25 cellular contexts compared by ENCODE assay signal in the genomic region with DNA sequence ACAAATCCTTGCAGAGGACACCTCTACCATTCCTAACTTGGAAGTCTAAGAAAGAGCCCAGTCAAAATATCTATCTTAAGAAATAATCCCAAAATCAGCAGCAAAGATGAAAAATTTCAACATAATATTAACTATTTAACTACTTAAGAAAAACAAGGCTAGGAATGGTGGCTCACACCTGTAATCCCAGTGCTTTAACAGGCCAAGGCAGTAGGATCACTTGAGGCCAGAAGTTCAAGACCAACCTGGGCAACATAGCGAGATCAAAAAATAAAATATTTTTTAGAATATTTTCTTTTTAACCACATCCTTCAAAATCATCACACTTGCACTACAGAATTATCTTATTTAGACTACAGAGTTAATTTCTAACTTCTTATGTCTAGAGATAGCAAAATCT. TPM values are rescaled to one million over a fixed set of nuclear protein-coding genes. Genes with fewer than 3 reads are reported as not detected.
DNase-seq lines count a peak whose midpoint lies in the region; FAIRE-seq and TF ChIP-seq lines count a peak whose summit lies in the region.
"Had no signal": no experiment of that assay in that cellular context is flagged by ENCODE, and none has a peak within 500 bp of the region (broad histone marks: within the 10 kb centered on the region; RNA-seq: fewer than 3 reads in every experiment).

No MANE protein-coding gene starts in this region.

- in situ Hi-C loops in astrocyte of the cerebellum (cut with HindIII; ENCODE audit: low sequenced_read_pairs), result loop anchor here (25.0 kb wide), 2 partner anchors 115 to 315 kb away; partner anchors contain the start of gene RWDD3

- CTCF ChIA-PET in Caco-2 (lab: Charles Lee), result no interaction called here

- no peak overlapping the region for H3K4me3 Mint-ChIP-seq in Caco-2 (ENCODE audit: unreplicated experiment)
- H3K4me3 Mint-ChIP-seq: CD8-positive, alpha-beta T cell; central memory CD8-positive, alpha-beta T cell; T-helper 17 cell had no signal

- H3K9me3 ChIP-seq in Loucy (ENCODE audit: insufficient read depth, low read depth, low read length) (no peaks in the 10 kb centered on the region), muscle layer of duodenum (ENCODE audit: control insufficient read depth in 1 of 2, low read length in 2 of 2) (no peaks in the 10 kb centered on the region), subcutaneous abdominal adipose tissue (ENCODE audit: control insufficient read depth in 5 of 5, low read length in 5 of 5) (no peaks in the 10 kb centered on the region), Caco-2 (no peaks in the 10 kb centered on the region), kidney (ENCODE audit: control insufficient read depth in 1 of 2, low read length in 2 of 2) (no peaks in the 10 kb centered on the region)
- H3K9me3 ChIP-seq: SJCRH30 had no signal

- TF ChIP-seq CTCF in Loucy (conservative IDR thresholded peaks at IDR 0.05; ENCODE audit: low read length) (no peak), astrocyte of the cerebellum (IDR thresholded peaks at IDR 0.05; ENCODE audit: low read depth, low read length, missing control alignments) (no peak), Caco-2 (IDR thresholded peaks at IDR 0.05; ENCODE audit: insufficient read depth in 1 of 2, low read depth in 1 of 2, low read length in 1 of 2, severe bottlenecking in 1 of 2, unreplicated experiment in 1 of 2) (no peak), kidney (IDR thresholded peaks at IDR 0.05; ENCODE audit: borderline replicate concordance, extremely low read depth, insufficient read depth) (no peak)

- no peak overlapping the region for H2AFZ ChIP-seq in Loucy (ENCODE audit: low read length)

- H3K4me3 ChIP-seq in Loucy (ENCODE audit: low read length, poor library complexity, severe bottlenecking) (no peak overlapping the region), astrocyte of the cerebellum (ENCODE audit: low read depth, low read length) (peak overlapping the region; percentile 11), muscle layer of duodenum (ENCODE audit: low read depth in 1 of 2, low read length in 2 of 2) (peak overlapping the region in 1 of 2 donors; percentile 53), subcutaneous abdominal adipose tissue (ENCODE audit: low read depth in 1 of 5, low read length in 5 of 5) (no peak overlapping the region), Caco-2 (ENCODE audit: low read depth, low read length) (no peak overlapping the region), kidney (ENCODE audit: low read length in 2 of 2) (peak overlapping the region in 1 of 2 donors; percentile 28)
- H3K4me3 ChIP-seq: SJCRH30 had no signal

- BruUV-seq in Caco-2 (replicated peaks; lab: Mats Ljungman, UMichigan), result no TSS peak

- H3K27me3 ChIP-seq in Loucy (ENCODE audit: insufficient read depth, low read length, poor library complexity, severe bottlenecking), result no peaks in the 10 kb centered on the region
- peaks cover 5% of the 10 kb centered on the region for H3K27me3 ChIP-seq in muscle layer of duodenum (ENCODE audit: low read depth, low read length)
- H3K27me3 ChIP-seq in subcutaneous abdominal adipose tissue (ENCODE audit: control insufficient read depth in 5 of 5, insufficient read depth in 4 of 5, low read length in 5 of 5), result no peaks in the 10 kb centered on the region
- H3K27me3 ChIP-seq in Caco-2 (replicated peaks; ENCODE audit: control insufficient read depth, insufficient read depth, low read length), result no peaks in the 10 kb centered on the region
- H3K27me3 ChIP-seq: SJCRH30 had no signal

- H3K9ac ChIP-seq in Loucy (ENCODE audit: low read depth, low read length, poor library complexity, severe bottlenecking) (no peak overlapping the region), subcutaneous abdominal adipose tissue (ENCODE audit: low read length in 5 of 5) (peak overlapping the region in 1 of 5 donors; percentile 75), kidney (ENCODE audit: low read length in 2 of 2) (no peak overlapping the region)

- H3K4me2 ChIP-seq in Loucy (ENCODE audit: low read depth, low read length, poor library complexity, severe bottlenecking), result peak overlapping the region; percentile 34

- peaks cover 16% of the 10 kb centered on the region for H3K4me1 Mint-ChIP-seq in Caco-2 (ENCODE audit: low read depth, unreplicated experiment)

- intact Hi-C loops in Caco-2 (cut with micrococcal nuclease; ENCODE audit: unreplicated experiment), result no loop called here
- intact Hi-C loops in kidney (cut with DNase I), result loop anchor here (10.0 kb wide), 1 partner anchor 57 kb away; no protein-coding TSS in a partner anchor

- no peak for DNase-seq in astrocyte of the cerebellum (ENCODE audit: low read depth)
- no peak for DNase-seq in HT-29 (ENCODE audit: low spot score)
- DNase-seq in Caco-2, result no peak
- no peak for DNase-seq in kidney
- no peak for DNase-seq in CD1c-positive myeloid dendritic cell (ENCODE audit: extremely low spot score)
- DNase-seq: activated CD4-positive, alpha-beta T cell treated with anti-CD3 and anti-CD28 coated beads, Interleukin-2, amount 50 U/mL, for 4 hours; activated gamma-delta T cell; CD8-positive, alpha-beta T cell; DMS53; erythroblast; GF-D8; GOT3; KBM-7; left cardiac atrium; midbrain; SJCRH30; stimulated activated CD4-positive, alpha-beta T cell treated with anti-CD3 and anti-CD28 coated beads, Interleukin-15, amount 100 ng/mL, for 24 hours; substantia nigra; T-helper 17 cell; WERI-Rb-1 had no signal

- H3K79me2 ChIP-seq in Loucy (ENCODE audit: insufficient read depth, low read length), result peaks cover 88% of the 10 kb centered on the region

- H3K4me1 ChIP-seq in Loucy (ENCODE audit: insufficient read depth, low read length, poor library complexity, severe bottlenecking) (peaks cover 55% of the 10 kb centered on the region), muscle layer of duodenum (ENCODE audit: control insufficient read depth in 1 of 2, insufficient read depth in 2 of 2, low read length in 2 of 2) (peaks cover 4 to 51% of the 10 kb centered on the region in 2 donors), subcutaneous abdominal adipose tissue (ENCODE audit: control insufficient read depth in 5 of 5, insufficient read depth in 5 of 5, low read length in 5 of 5) (peaks cover 5 to 67% (median 55%) of the 10 kb centered on the region in 5 donors), Caco-2 (peaks cover 17% of the 10 kb centered on the region), kidney (ENCODE audit: control insufficient read depth in 1 of 2, insufficient read depth in 1 of 2, low read depth in 1 of 2, low read length in 2 of 2) (peaks cover 24 to 29% of the 10 kb centered on the region in 2 donors)

- H3K36me3 Mint-ChIP-seq in Caco-2 (ENCODE audit: insufficient read depth, unreplicated experiment), result peaks cover 68% of the 10 kb centered on the region

- no peaks in the 10 kb centered on the region for H3F3A ChIP-seq in Loucy (ENCODE audit: low read depth)

- H3K9me3 Mint-ChIP-seq in Caco-2 (ENCODE audit: unreplicated experiment), result no peaks in the 10 kb centered on the region
- H3K9me3 Mint-ChIP-seq: CD8-positive, alpha-beta T cell; central memory CD8-positive, alpha-beta T cell had no signal

- H4K20me1 ChIP-seq in Loucy (ENCODE audit: insufficient read depth, low read length, poor library complexity, severe bottlenecking), result peaks cover 25% of the 10 kb centered on the region

- no peak for FAIRE-seq in kidney (lab: Jason Lieb, UNC)
- FAIRE-seq: GM19239 had no signal

- H3K36me3 ChIP-seq in Loucy (ENCODE audit: insufficient read depth, low read length) (no peaks in the 10 kb centered on the region), muscle layer of duodenum (ENCODE audit: control insufficient read depth in 1 of 2, insufficient read depth in 2 of 2, low read length in 2 of 2) (peaks cover 0 to 11% of the 10 kb centered on the region in 2 donors), subcutaneous abdominal adipose tissue (ENCODE audit: control insufficient read depth in 5 of 5, insufficient read depth in 5 of 5, low read length in 5 of 5) (no peaks in the 10 kb centered on the region), Caco-2 (ENCODE audit: control insufficient read depth, insufficient read depth, low read length) (no peaks in the 10 kb centered on the region), kidney (ENCODE audit: control insufficient read depth in 1 of 2, insufficient read depth in 2 of 2, low read length in 2 of 2) (peaks cover 3 to 5% of the 10 kb centered on the region in 2 donors)
- H3K36me3 ChIP-seq: WERI-Rb-1 had no signal

- H3K27ac ChIP-seq in muscle layer of duodenum (ENCODE audit: low read length), result peak overlapping the region; percentile 99
- peak overlapping the region; percentile 93 for H3K27ac ChIP-seq in subcutaneous abdominal adipose tissue (ENCODE audit: low read depth, low read length)
- H3K27ac ChIP-seq in kidney (ENCODE audit: low read depth in 2 of 2, low read length in 2 of 2), result peak overlapping the region in 1 of 2 donors; percentile 60
- H3K27ac ChIP-seq: SJCRH30, WERI-Rb-1 had no signal

- H3K9me2 ChIP-seq in Loucy (replicated peaks; ENCODE audit: low read depth, low read length), result no peaks in the 10 kb centered on the region

- H3K27ac Mint-ChIP-seq in Caco-2 (ENCODE audit: unreplicated experiment), result no peak overlapping the region
- H3K27ac Mint-ChIP-seq: CD8-positive, alpha-beta T cell; T-helper 17 cell had no signal

- H3K27me3 Mint-ChIP-seq in Caco-2 (ENCODE audit: insufficient read depth, unreplicated experiment), result no peaks in the 10 kb centered on the region

- POLR2A ChIA-PET in Caco-2 (lab: Charles Lee), result no interaction called here

RNA-seq across cellular contexts. Expression of gene CNN3, which starts 4.9 kb away (rescaled TPM):
- 3.2 and 6.3 TPM in 2 replicates for total RNA-seq in HT-29 (2014; rRNA removed; shearing (Covaris generic))
- total RNA-seq in Caco-2 (2022) (286 and 329 TPM in 2 replicates), kidney (291 TPM)
- polyA plus RNA-seq in kidney (ENCODE audit: insufficient read depth, low read depth, low replicate concordance), result 232 TPM

Comparison
In these comparisons a context has a peak if more than half of its experiments do, and no peak if none do; other contexts are left out.
1. RNA of gene CNN3, which starts 4.9 kb away (total RNA-seq): 286 to 329 TPM in Caco-2 and 291 TPM in kidney (single experiment); 3.2 to 6.3 TPM in HT-29; every median in the first group is over 10 times any median in the second.